ENCODE assay signal across 10 cellular contexts in the genomic region with DNA sequence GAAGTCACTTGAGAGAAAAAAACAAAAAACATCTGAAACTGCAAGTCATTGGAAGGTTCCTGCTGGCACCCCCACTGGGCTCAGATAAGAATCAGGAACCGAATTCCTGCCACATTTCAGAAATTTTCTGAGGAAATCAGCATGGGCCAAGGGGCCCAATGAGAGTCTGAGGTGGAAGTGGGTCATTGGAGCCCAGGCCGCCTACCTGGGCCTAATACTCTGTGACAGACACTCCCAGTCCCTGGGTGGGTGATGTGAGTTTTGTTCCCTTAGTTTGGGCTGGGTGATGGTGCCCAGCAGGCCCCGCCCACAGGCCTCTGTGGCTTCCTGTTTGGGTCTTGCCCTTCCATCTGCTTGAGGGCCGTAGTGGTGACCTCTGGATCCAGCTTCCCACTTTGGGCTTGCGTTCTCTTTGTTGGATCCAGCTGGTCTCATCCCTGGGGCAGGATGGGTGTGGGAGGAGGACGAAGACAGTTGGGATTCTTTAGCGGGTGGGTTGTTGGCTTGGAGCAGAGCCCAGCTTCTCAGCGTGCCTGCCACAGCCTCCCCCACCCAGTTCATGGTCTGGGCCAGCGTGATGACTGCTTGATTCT. TPM values are rescaled to one million over a fixed set of nuclear protein-coding genes. Genes with fewer than 3 reads are reported as not detected.
A peak's percentile ranks its signal among the peaks of the same experiment; 100 is the strongest.
DNase-seq lines count a peak whose midpoint lies in the region; ATAC-seq, FAIRE-seq and TF ChIP-seq lines count a peak whose summit lies in the region.
"Had no signal": no experiment of that assay in that cellular context is flagged by ENCODE, and none has a peak within 500 bp of the region (broad histone marks: within the 10 kb centered on the region; RNA-seq: fewer than 3 reads in every experiment).

No MANE protein-coding gene starts in this region.

- H3K27me3 ChIP-seq in astrocyte (ENCODE audit: insufficient read depth, low read length) = no peaks in the 10 kb centered on the region
- no peaks in the 10 kb centered on the region for H3K27me3 ChIP-seq in suprapubic skin

- no peak for TF ChIP-seq POLR2A in suprapubic skin (IDR thresholded peaks at IDR 0.05)

- H3K27me3 Mint-ChIP-seq in astrocyte (ENCODE audit: low read depth, unreplicated experiment) (no peaks in the 10 kb centered on the region), T-cell (peaks cover 3 to 11% of the 10 kb centered on the region in 2 donors)

- H3K9ac ChIP-seq in astrocyte (ENCODE audit: low read length) = no peak overlapping the region

- H3K27ac Mint-ChIP-seq in astrocyte (ENCODE audit: unreplicated experiment) (peak overlapping the region; percentile 85), T-cell (no peak overlapping the region)

- H3K4me1 ChIP-seq in HEK293 (ENCODE audit: control insufficient read depth, insufficient read depth, low read length) = no peaks in the 10 kb centered on the region
- peaks cover 21% of the 10 kb centered on the region for H3K4me1 ChIP-seq in astrocyte (ENCODE audit: insufficient read depth, low read length)
- H3K4me1 ChIP-seq in suprapubic skin = peaks cover 24% of the 10 kb centered on the region

- peaks cover 2% of the 10 kb centered on the region for H3K36me3 Mint-ChIP-seq in astrocyte (ENCODE audit: low read depth, unreplicated experiment)
- H3K36me3 Mint-ChIP-seq in T-cell = no peaks in the 10 kb centered on the region

- H3K36me3 ChIP-seq in HEK293 (ENCODE audit: control insufficient read depth in 2 of 2, insufficient read depth in 1 of 2, low read length in 2 of 2) = no peaks in the 10 kb centered on the region
- no peaks in the 10 kb centered on the region for H3K36me3 ChIP-seq in astrocyte (ENCODE audit: insufficient read depth, low read length)
- no peaks in the 10 kb centered on the region for H3K36me3 ChIP-seq in suprapubic skin

- H3K4me3 ChIP-seq in HEK293 (ENCODE audit: low read depth, low read length) = no peak overlapping the region
- H3K4me3 ChIP-seq in astrocyte (ENCODE audit: insufficient read depth, low read depth, low read length) = no peak overlapping the region
- H3K4me3 ChIP-seq in suprapubic skin = no peak overlapping the region

- peak; percentile 77 for DNase-seq in astrocyte (ENCODE audit: low read depth)
- DNase-seq in islet precursor cell = peak; percentile 83
- DNase-seq in suprapubic skin (ENCODE audit: low spot score in 2 of 2) = no peak
- DNase-seq in 8988T = no peak
- DNase-seq in T-cell = no peak
- DNase-seq in activated CD4-positive, CD25-positive, alpha-beta regulatory T cell (lab: John Stamatoyannopoulos, UW) = no peak
- DNase-seq: NCI-H1092 had no signal

- POLR2A ChIA-PET in HEK293 (lab: Yijun Ruan, JAX) = no interaction called here
- POLR2A ChIA-PET in T-cell (lab: Charles Lee) = no interaction called here

- TF ChIP-seq CTCF in HEK293 (tag by site-specific recombination; IDR thresholded peaks at IDR 0.05) (no peak), astrocyte (IDR thresholded peaks at IDR 0.05; ENCODE audit: insufficient read depth, low read depth, low read length) (no peak), suprapubic skin (IDR thresholded peaks at IDR 0.05) (no peak)

- TF ChIP-seq EP300 in suprapubic skin (IDR thresholded peaks at IDR 0.05) = no peak

- peaks cover 98% of the 10 kb centered on the region for H3K79me2 ChIP-seq in astrocyte (ENCODE audit: insufficient read depth, low read length)

- peaks cover 42% of the 10 kb centered on the region for H3K4me1 Mint-ChIP-seq in astrocyte (ENCODE audit: low read depth, unreplicated experiment)
- H3K4me1 Mint-ChIP-seq in T-cell = no peaks in the 10 kb centered on the region

- no peaks in the 10 kb centered on the region for H3K9me3 ChIP-seq in HEK293 (ENCODE audit: control insufficient read depth, insufficient read depth, low read depth, low read length)
- H3K9me3 ChIP-seq in astrocyte (ENCODE audit: insufficient read depth, low read depth, low read length) = no peaks in the 10 kb centered on the region
- no peaks in the 10 kb centered on the region for H3K9me3 ChIP-seq in suprapubic skin

- H3K9me3 Mint-ChIP-seq in astrocyte (ENCODE audit: unreplicated experiment) (no peaks in the 10 kb centered on the region), T-cell (no peaks in the 10 kb centered on the region)

- no peak for ATAC-seq in T-cell (replicated peaks in 1 of 4)
- no peak for ATAC-seq in HG02759 (IDR thresholded peaks at IDR 0.05; ENCODE audit: unreplicated experiment)

- no peak overlapping the region for H3K27ac ChIP-seq in HEK293 (ENCODE audit: extremely low read depth, low read depth, low read length)
- H3K27ac ChIP-seq in astrocyte (ENCODE audit: low read depth, low read length) = peak overlapping the region; percentile 46
- H3K27ac ChIP-seq in suprapubic skin = peak overlapping the region; percentile 41

- H2AFZ ChIP-seq in astrocyte (ENCODE audit: low read depth, low read length) = no peak overlapping the region

- WGBS in suprapubic skin = 60% methylated on average over 9 of the region's 9 CpGs

- FAIRE-seq in astrocyte (lab: Jason Lieb, UNC) = no peak
- FAIRE-seq: colon had no signal

- no peak overlapping the region for H3K4me3 Mint-ChIP-seq in astrocyte (ENCODE audit: unreplicated experiment)
- no peak overlapping the region for H3K4me3 Mint-ChIP-seq in T-cell

- peak overlapping the region; percentile 50 for H3K4me2 ChIP-seq in astrocyte (ENCODE audit: low read length)

- peaks cover 39% of the 10 kb centered on the region for H4K20me1 ChIP-seq in astrocyte (ENCODE audit: insufficient read depth, low read length)

- CTCF ChIA-PET in HEK293 (lab: Yijun Ruan, JAX) = no interaction called here
- CTCF ChIA-PET in T-cell (lab: Charles Lee) = no interaction called here

TF ChIP-seq in HEK293, 187 proteins besides CTCF, POLR2A, EP300 and RAD21:
- TF ChIP-seq ZIC2 (tag by site-specific recombination; IDR thresholded peaks at IDR 0.05) (0 out of 2 replicates have a peak, but pooled peaks have one; percentile 27), EGR2 (tag by site-specific recombination; IDR thresholded peaks at IDR 0.05; ENCODE audit: low read depth) (peak; percentile 66; the same call in 1 of the 2 replicates), ZFHX2 (tag by site-specific recombination; conservative IDR thresholded peaks at IDR 0.05) (peak; percentile 86), PRDM10 (tag by site-specific recombination; IDR thresholded peaks at IDR 0.05) (peak; percentile 42; the same call in 1 of the 2 replicates), ZNF701 (tag by site-specific recombination; IDR thresholded peaks at IDR 0.05) (no peak)

RNA-seq across cellular contexts. Expression of gene PARVA, which starts 40.7 kb away (rescaled TPM):
- 106 TPM in 2 replicates for total RNA-seq in astrocyte
- 10 to 100 TPM; 16.7 to 26.2 (median 21.4) TPM for total RNA-seq in suprapubic skin
- total RNA-seq in T-cell = under 1 TPM; 0.41 to 0.93 (median 0.75) TPM

Comparison
In these comparisons a context has a peak if more than half of its experiments do, and no peak if none do; other contexts are left out.
1. DNase-seq: peak in astrocyte (single experiment) and islet precursor cell (single experiment); none in suprapubic skin (0 of 2), 8988T (single experiment), T-cell (0 of 34) and activated CD4-positive, CD25-positive, alpha-beta regulatory T cell (0 of 4).
2. RNA of gene PARVA, which starts 40.7 kb away (total RNA-seq): 106 TPM in astrocyte and 16.7 to 26.2 TPM in suprapubic skin; 0.41 to 0.93 TPM in T-cell; every median in the first group is over 4 times any median in the second.